10 cellular contexts compared by ENCODE assay signal in genomic region chr2:196586511-196586991, GRCh38. TPM values are rescaled to one million over a fixed set of nuclear protein-coding genes. Genes with fewer than 3 reads are reported as not detected.
DNase-seq lines count a peak whose midpoint lies in the region; ATAC-seq and TF ChIP-seq lines count a peak whose summit lies in the region.
"Had no signal": no experiment of that assay in that cellular context is flagged by ENCODE, and none has a peak within 500 bp of the region (broad histone marks: within the 10 kb centered on the region; RNA-seq: fewer than 3 reads in every experiment).

No MANE protein-coding gene starts in this region.

- ATAC-seq in GM21576 (IDR thresholded peaks at IDR 0.05; ENCODE audit: unreplicated experiment): no peak
- ATAC-seq: left lobe of liver, T-helper 17 cell had no signal

- no peaks in the 10 kb centered on the region for H3K9me3 ChIP-seq in SK-N-SH
- no peaks in the 10 kb centered on the region for H3K9me3 ChIP-seq in hepatocyte (ENCODE audit: low read depth)

- H4K20me1 ChIP-seq in SK-N-SH (ENCODE audit: insufficient read depth): no peaks in the 10 kb centered on the region
- H4K20me1 ChIP-seq in hepatocyte (ENCODE audit: insufficient read depth, poor library complexity, severe bottlenecking): no peaks in the 10 kb centered on the region

- H3K27ac ChIP-seq in SK-N-SH (ENCODE audit: low read depth in 2 of 2, low read length in 1 of 2): peak overlapping the region in 1 of 2 experiments; percentile 71; a peak in 2 of 4 replicates
- H3K27ac ChIP-seq in hepatocyte: no peak overlapping the region

- H3K36me3 ChIP-seq in SK-N-SH (replicated peaks in 1 of 2; ENCODE audit: control insufficient read depth in 1 of 2, insufficient read depth in 2 of 2, low read length in 1 of 2) (no peaks in the 10 kb centered on the region), hepatocyte (replicated peaks; ENCODE audit: insufficient read depth, low read depth) (no peaks in the 10 kb centered on the region)

- no peak for TF ChIP-seq CTCF in SK-N-SH (IDR thresholded peaks at IDR 0.05)
- no peak for TF ChIP-seq CTCF in foreskin fibroblast (IDR thresholded peaks at IDR 0.05; ENCODE audit: low read depth, low read length)
- no peak for TF ChIP-seq CTCF in hepatocyte (IDR thresholded peaks at IDR 0.05; ENCODE audit: poor library complexity)

- no peak overlapping the region for H3K4me3 ChIP-seq in SK-N-SH (ENCODE audit: low read depth in 2 of 2, low read length in 1 of 2)
- H3K4me3 ChIP-seq in foreskin fibroblast (ENCODE audit: low read depth in 1 of 2, low read length in 2 of 2): no peak overlapping the region
- H3K4me3 ChIP-seq in hepatocyte: no peak overlapping the region

- no peak for TF ChIP-seq EP300 in SK-N-SH (IDR thresholded peaks at IDR 0.05; ENCODE audit: borderline replicate concordance in 1 of 2, low read depth in 1 of 2, low read length in 1 of 2)

- no peak for TF ChIP-seq RAD21 in SK-N-SH (IDR thresholded peaks at IDR 0.05; ENCODE audit: low read length)

- H2AFZ ChIP-seq in SK-N-SH (ENCODE audit: low read depth): 0 out of 2 replicates have a peak overlapping the region, but pooled peaks have one; percentile 45
- H2AFZ ChIP-seq in hepatocyte: no peak overlapping the region

- DNase-seq in AG08396 (ENCODE audit: low spot score) (peak; percentile 33), HK-2 (ENCODE audit: unreplicated experiment) (peak; percentile 18), SK-N-SH (no peak), foreskin fibroblast (peak; percentile 69 to 81), COLO668 (lab: John Stamatoyannopoulos, UW; ENCODE audit: unreplicated experiment) (no peak), hepatocyte (ENCODE audit: low spot score) (no peak)
- DNase-seq in activated CD4-positive, alpha-beta T cell treated with anti-CD3 and anti-CD28 coated beads for 48 hours: no peak
- DNase-seq: T-helper 17 cell had no signal

- H3K27me3 ChIP-seq in SK-N-SH (ENCODE audit: insufficient read depth) (no peaks in the 10 kb centered on the region), hepatocyte (peaks cover 12% of the 10 kb centered on the region)

- POLR2A ChIA-PET in SK-N-SH (lab: Yijun Ruan, JAX): no interaction called here

- CTCF ChIA-PET in SK-N-SH (lab: Yijun Ruan, JAX): no interaction called here

- H3K4me2 ChIP-seq in SK-N-SH: peak overlapping the region; percentile 59; the same call in 1 of the 2 replicates
- H3K4me2 ChIP-seq in hepatocyte: no peak overlapping the region

- H3K4me1 ChIP-seq in SK-N-SH (ENCODE audit: control insufficient read depth in 1 of 2, insufficient read depth in 2 of 2, low read depth in 1 of 2, low read length in 1 of 2) (peaks cover 0 to 10% of the 10 kb centered on the region in 2 experiments; a peak in 2 of 4 replicates), hepatocyte (ENCODE audit: insufficient read depth) (no peaks in the 10 kb centered on the region)

- WGBS in SK-N-SH (ENCODE audit: low lambda C conversion rate): 18% methylated on average over 6 of the region's 6 CpGs
- 70% methylated on average over 6 of the region's 6 CpGs for WGBS in hepatocyte (ENCODE audit: low lambda C conversion rate, missing lambda C conversion rate)

- H3K9ac ChIP-seq in SK-N-SH: no peak overlapping the region

- H3K79me2 ChIP-seq in SK-N-SH (ENCODE audit: insufficient read depth): peaks cover 4% of the 10 kb centered on the region
- H3K79me2 ChIP-seq in hepatocyte: peaks cover 2% of the 10 kb centered on the region

- peaks cover 12% of the 10 kb centered on the region for H3F3A ChIP-seq in SK-N-SH (replicated peaks; ENCODE audit: insufficient read depth)

- H3K9me2 ChIP-seq in SK-N-SH (no peaks in the 10 kb centered on the region), hepatocyte (replicated peaks; ENCODE audit: insufficient read depth) (no peaks in the 10 kb centered on the region)

TF ChIP-seq in SK-N-SH, 30 proteins besides CTCF, POLR2A, EP300 and RAD21:
- no peak for TF ChIP-seq MEF2A (IDR thresholded peaks at IDR 0.05; ENCODE audit: borderline replicate concordance, low read depth)
- no peak for TF ChIP-seq TEAD4 (IDR thresholded peaks at IDR 0.05; ENCODE audit: borderline replicate concordance, insufficient read depth)
- TF ChIP-seq TCF12 (IDR thresholded peaks at IDR 0.05): peak; percentile 57
- no peak for TF ChIP-seq SIN3A (IDR thresholded peaks at IDR 0.05; ENCODE audit: borderline replicate concordance, low read depth, low read length)
- TF ChIP-seq POLR2AphosphoS5 (IDR thresholded peaks at IDR 0.05; ENCODE audit: low read depth, low read length): peak; percentile 27; the same call in 1 of the 2 replicates
- peak; percentile 89 for TF ChIP-seq NFIC (IDR thresholded peaks at IDR 0.05; ENCODE audit: borderline replicate concordance)
- peak; percentile 62; the same call in 1 of the 2 replicates for TF ChIP-seq FOSL2 (IDR thresholded peaks at IDR 0.05; ENCODE audit: borderline replicate concordance, low read depth)
- TF ChIP-seq PBX3 (IDR thresholded peaks at IDR 0.05): peak; percentile 46; the same call in 1 of the 2 replicates
- no peak for TF ChIP-seq RFX5 (IDR thresholded peaks at IDR 0.05; ENCODE audit: low read length)
- no peak for TF ChIP-seq EZH2phosphoT487 (IDR thresholded peaks at IDR 0.05; ENCODE audit: borderline replicate concordance, low read depth)
- TF ChIP-seq RXRA (IDR thresholded peaks at IDR 0.05; ENCODE audit: borderline replicate concordance, low read depth): no peak
- TF ChIP-seq JUND (IDR thresholded peaks at IDR 0.05): peak; percentile 36; the same call in 1 of the 2 replicates
- no peak for TF ChIP-seq RCOR1 (IDR thresholded peaks at IDR 0.05; ENCODE audit: low read length)
- no peak for TF ChIP-seq GABPA (IDR thresholded peaks at IDR 0.05; ENCODE audit: low read depth)
- peak; percentile 29; the same call in 1 of the 2 replicates for TF ChIP-seq MAX (IDR thresholded peaks at IDR 0.05; ENCODE audit: low read depth)
TF ChIP-seq in SK-N-SH: peak in this region for 7.

RNA-seq across cellular contexts. Expression of gene HECW2, which starts 6.8 kb away (rescaled TPM):
- polyA plus RNA-seq in SK-N-SH (2012; rRNA removed) (14.1 and 20.7 TPM in 2 replicates), hepatocyte (0.33 and 1.6 TPM in 2 replicates)
- 7.3 and 9.8 TPM in 2 replicates for polyA plus RNA-seq in SK-N-SH (2012; cell fraction: cytosol; rRNA removed)
- polyA plus RNA-seq in SK-N-SH (2012; cell fraction: nucleus; rRNA removed): 17.1 and 62.5 TPM in 2 replicates
- 2.4 and 2.6 TPM in 2 replicates for total RNA-seq in hepatocyte

RNA-seq across cellular contexts. Expression of gene CCDC150, which starts 53.0 kb away (rescaled TPM):
- 4.6 and 5.8 TPM in 2 replicates for polyA plus RNA-seq in SK-N-SH (2012; rRNA removed)
- polyA plus RNA-seq in SK-N-SH (2012; cell fraction: cytosol; rRNA removed): 1.8 and 2.2 TPM in 2 replicates
- 14.8 and 23.2 TPM in 2 replicates for polyA plus RNA-seq in SK-N-SH (2012; cell fraction: nucleus; rRNA removed)
- total RNA-seq in hepatocyte: 5.5 and 6.2 TPM in 2 replicates
- 5.5 and 6.6 TPM in 2 replicates for polyA plus RNA-seq in hepatocyte

Comparison
In these comparisons a context has a peak if more than half of its experiments do, and no peak if none do; other contexts are left out.
1. DNase-seq: peak in AG08396 (single experiment), HK-2 (single experiment) and foreskin fibroblast (2 of 2); none in SK-N-SH (single experiment), COLO668 (single experiment), hepatocyte (single experiment) and activated CD4-positive, alpha-beta T cell treated with anti-CD3 and anti-CD28 coated beads for 48 hours (single experiment).